Comparison of ENCODE assay signal across 15 cellular contexts in the genomic region with DNA sequence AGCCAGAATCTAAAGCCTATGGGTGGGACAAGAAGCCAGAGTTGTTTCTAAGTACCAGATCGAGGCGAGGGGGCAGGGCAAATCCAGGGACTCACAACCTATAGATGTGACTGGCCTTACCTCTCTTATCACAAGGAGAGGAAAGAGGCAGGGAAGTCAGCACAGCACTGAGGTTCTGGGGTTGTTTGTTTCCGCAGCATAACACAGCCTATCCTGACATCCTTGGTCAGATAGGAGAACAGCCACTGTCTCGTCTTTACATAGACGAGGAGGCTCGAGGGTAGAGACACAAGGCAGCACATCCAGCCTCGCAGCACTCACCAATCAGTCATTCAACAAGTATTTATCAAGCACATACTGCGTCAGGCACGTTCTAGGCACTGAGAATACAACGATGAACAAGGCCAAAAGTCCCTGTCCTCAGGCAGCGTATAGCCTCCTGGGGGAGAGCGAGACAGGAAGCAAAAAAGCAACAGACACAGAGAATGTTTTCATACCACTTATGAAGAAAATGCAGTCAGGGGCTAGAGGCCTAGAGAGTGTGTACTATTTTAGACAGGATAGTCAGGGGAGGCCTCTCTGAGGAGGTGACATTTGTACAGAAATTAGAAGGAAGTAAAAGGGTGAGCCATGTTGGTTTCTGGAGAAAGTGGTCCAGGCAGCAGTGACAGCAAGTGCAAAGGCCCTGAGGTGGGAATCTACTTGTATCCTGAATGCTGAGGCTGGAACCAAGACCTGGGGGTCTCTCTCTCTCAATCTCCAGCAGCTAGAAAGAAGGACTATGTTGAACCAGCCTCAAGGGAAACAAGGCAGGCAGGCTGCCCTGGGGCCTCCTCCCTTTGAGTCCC.
DNase-seq lines count a peak whose midpoint lies in the region; ATAC-seq, FAIRE-seq and TF ChIP-seq lines count a peak whose summit lies in the region.
"Had no signal": no experiment of that assay in that cellular context is flagged by ENCODE, and none has a peak within 500 bp of the region (broad histone marks: within the 10 kb centered on the region; RNA-seq: fewer than 3 reads in every experiment).

No MANE protein-coding gene starts in this region.

- no peak overlapping the region for H3K9ac ChIP-seq in HepG2 (ENCODE audit: insufficient read depth, low read depth, low read length)
- no peak overlapping the region for H3K9ac ChIP-seq in colonic mucosa (ENCODE audit: low read depth in 2 of 2, low read length in 2 of 2)

- H3K36me3 ChIP-seq in HepG2 (replicated peaks in 1 of 2; ENCODE audit: control insufficient read depth in 1 of 2, insufficient read depth in 2 of 2, low read length in 2 of 2) (no peaks in the 10 kb centered on the region), right lobe of liver (no peaks in the 10 kb centered on the region), colonic mucosa (no peaks in the 10 kb centered on the region)
- H3K36me3 ChIP-seq: BE2C had no signal

- no peak for TF ChIP-seq CTCF in HepG2 (CRISPR knock-in tag; IDR thresholded peaks at IDR 0.05)
- TF ChIP-seq CTCF in right lobe of liver (IDR thresholded peaks at IDR 0.05), result no peak
- no peak for TF ChIP-seq CTCF in colonic mucosa (IDR thresholded peaks at IDR 0.05)

- intact Hi-C loops in HepG2 (cut with micrococcal nuclease; ENCODE audit: unreplicated experiment), result no loop called here
- intact Hi-C loops in right lobe of liver (cut with DNase I), result no loop called here
- intact Hi-C loops in colonic mucosa (cut with DNase I), result no loop called here

- 70% methylated on average over 12 of the region's 12 CpGs for WGBS in HepG2 (ENCODE audit: low lambda C conversion rate)
- 94% methylated on average over 10 of the region's 12 CpGs for WGBS in right lobe of liver (ENCODE audit: insufficient coverage, low coverage, low lambda C conversion rate, missing lambda C conversion rate)

- POLR2A ChIA-PET in HepG2 (lab: Yijun Ruan, JAX), result no interaction called here

- no peaks in the 10 kb centered on the region for H3K79me2 ChIP-seq in HepG2 (ENCODE audit: insufficient read depth, low read length)

- DNase-seq in HepG2 (ENCODE audit: low spot score), result no peak
- no peak for DNase-seq in right lobe of liver
- peak; percentile 18 for DNase-seq in colonic mucosa
- DNase-seq in mesenteric fat pad (ENCODE audit: low spot score), result peak; percentile 53
- no peak for DNase-seq in urothelium cell line (ENCODE audit: low spot score)
- no peak for DNase-seq in GM19240 (ENCODE audit: insufficient read length, low spot score)
- DNase-seq: CD8-positive, alpha-beta T cell; GF-D8; HCEC 1CT; NK-92 treated with Interleukin-12 subunit alpha and Interleukin-12 subunit beta, amount 100 ng/mL, for 24 hours; OCI-M1 had no signal

- no peak for TF ChIP-seq EP300 in HepG2 (IDR thresholded peaks at IDR 0.05; ENCODE audit: low read depth in 2 of 2, low read length in 2 of 2)
- no peak for TF ChIP-seq EP300 in HepG2 (CRISPR knock-in tag; IDR thresholded peaks at IDR 0.05; ENCODE audit: borderline replicate concordance)

- H3K27me3 ChIP-seq in HepG2 (ENCODE audit: control insufficient read depth in 1 of 2, insufficient read depth in 2 of 2, low read length in 2 of 2) (peaks cover 6 to 59% of the 10 kb centered on the region in 2 experiments; a peak in 4 of 5 replicates), right lobe of liver (no peaks in the 10 kb centered on the region), colonic mucosa (no peaks in the 10 kb centered on the region)
- H3K27me3 ChIP-seq: BE2C had no signal

- TF ChIP-seq RAD21 in HepG2 (CRISPR knock-in tag; IDR thresholded peaks at IDR 0.05), result no peak

- no peak for ATAC-seq in HepG2
- ATAC-seq in right lobe of liver, result no peak
- no peak for ATAC-seq in GM18861 (IDR thresholded peaks at IDR 0.05; ENCODE audit: unreplicated experiment)
- ATAC-seq in GM21360 (IDR thresholded peaks at IDR 0.05; ENCODE audit: unreplicated experiment), result no peak
- ATAC-seq: CD8-positive, alpha-beta T cell had no signal

- in situ Hi-C loops in HepG2 (cut with HindIII; ENCODE audit: extremely low pct_ligation_motif_present, low pct_unique_long_range_greater_than_20kb), result no loop called here

- no peaks in the 10 kb centered on the region for H4K20me1 ChIP-seq in HepG2 (ENCODE audit: insufficient read depth, low read length)

- H3K9me3 ChIP-seq in HepG2 (ENCODE audit: low read length), result no peaks in the 10 kb centered on the region
- H3K9me3 ChIP-seq in right lobe of liver, result no peaks in the 10 kb centered on the region
- no peaks in the 10 kb centered on the region for H3K9me3 ChIP-seq in colonic mucosa
- H3K9me3 ChIP-seq: BE2C had no signal

- no peak overlapping the region for H2AFZ ChIP-seq in HepG2 (ENCODE audit: low read length)

- no peak overlapping the region for H3K4me2 ChIP-seq in HepG2 (ENCODE audit: low read depth, low read length)

- H3K4me1 ChIP-seq in HepG2 (ENCODE audit: insufficient read depth, low read length) (peaks cover 17% of the 10 kb centered on the region), right lobe of liver (peaks cover 0 to 11% (median 4%) of the 10 kb centered on the region in 4 donors), colonic mucosa (peaks cover 4% of the 10 kb centered on the region)

- FAIRE-seq in HepG2 (lab: Jason Lieb, UNC) (no peak), urothelium cell line (lab: Jason Lieb, UNC) (peak; percentile 71)

- H3K4me3 ChIP-seq in HepG2 (replicated peaks in 1 of 3; ENCODE audit: insufficient read depth in 1 of 3, low read depth in 2 of 3, low read length in 3 of 3) (no peak overlapping the region), right lobe of liver (no peak overlapping the region), colonic mucosa (no peak overlapping the region)

- BruUV-seq in HepG2 (replicated peaks; lab: Mats Ljungman, UMichigan), result no TSS peak

- no peak for TF ChIP-seq POLR2A in HepG2 (IDR thresholded peaks at IDR 0.05; ENCODE audit: insufficient read depth in 1 of 2, low read depth in 2 of 2, low read length in 2 of 2)
- TF ChIP-seq POLR2A in right lobe of liver (IDR thresholded peaks at IDR 0.05), result no peak

- H3K27ac ChIP-seq in HepG2 (ENCODE audit: extremely low read length, insufficient read depth, low read length) (no peak overlapping the region), right lobe of liver (no peak overlapping the region), colonic mucosa (no peak overlapping the region)
- H3K27ac ChIP-seq: RWPE1 had no signal

- CTCF ChIA-PET in HepG2 (lab: Yijun Ruan, JAX; ENCODE audit: low intra/inter-chr PET ratio, low total read pairs), result no interaction called here

TF ChIP-seq in HepG2, 621 proteins besides CTCF, POLR2A, EP300 and RAD21:
- TF ChIP-seq, protein P1, sequence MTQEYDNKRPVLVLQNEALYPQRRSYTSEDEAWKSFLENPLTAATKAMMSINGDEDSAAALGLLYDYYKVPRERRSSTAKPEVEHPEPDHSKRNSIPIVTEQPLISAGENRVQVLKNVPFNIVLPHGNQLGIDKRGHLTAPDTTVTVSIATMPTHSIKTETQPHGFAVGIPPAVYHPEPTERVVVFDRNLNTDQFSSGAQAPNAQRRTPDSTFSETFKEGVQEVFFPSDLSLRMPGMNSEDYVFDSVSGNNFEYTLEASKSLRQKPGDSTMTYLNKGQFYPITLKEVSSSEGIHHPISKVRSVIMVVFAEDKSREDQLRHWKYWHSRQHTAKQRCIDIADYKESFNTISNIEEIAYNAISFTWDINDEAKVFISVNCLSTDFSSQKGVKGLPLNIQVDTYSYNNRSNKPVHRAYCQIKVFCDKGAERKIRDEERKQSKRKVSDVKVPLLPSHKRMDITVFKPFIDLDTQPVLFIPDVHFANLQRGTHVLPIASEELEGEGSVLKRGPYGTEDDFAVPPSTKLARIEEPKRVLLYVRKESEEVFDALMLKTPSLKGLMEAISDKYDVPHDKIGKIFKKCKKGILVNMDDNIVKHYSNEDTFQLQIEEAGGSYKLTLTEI (CRISPR knock-in tag; conservative IDR thresholded peaks at IDR 0.05), result no peak
- TF ChIP-seq ZNF12 (CRISPR knock-in tag; IDR thresholded peaks at IDR 0.05), result peak; percentile 94
- no peak for TF ChIP-seq FOXK2 (IDR thresholded peaks at IDR 0.05)
- no peak for TF ChIP-seq SP4 (CRISPR knock-in tag; IDR thresholded peaks at IDR 0.05)
- TF ChIP-seq ZNF501 (CRISPR knock-in tag; IDR thresholded peaks at IDR 0.05), result 0 out of 2 replicates have a peak, but pooled peaks have one; percentile 14
- TF ChIP-seq XRCC5 (optimal IDR thresholded peaks at IDR 0.05; ENCODE audit: low read length), result no peak
- TF ChIP-seq ZFYVE20 (CRISPR knock-in tag; IDR thresholded peaks at IDR 0.05; ENCODE audit: borderline replicate concordance, low read depth), result no peak
- TF ChIP-seq MIXL1 (CRISPR knock-in tag; IDR thresholded peaks at IDR 0.05), result no peak
- no peak for TF ChIP-seq ZMAT3 (CRISPR knock-in tag; conservative IDR thresholded peaks at IDR 0.05)
- TF ChIP-seq, protein P2, sequence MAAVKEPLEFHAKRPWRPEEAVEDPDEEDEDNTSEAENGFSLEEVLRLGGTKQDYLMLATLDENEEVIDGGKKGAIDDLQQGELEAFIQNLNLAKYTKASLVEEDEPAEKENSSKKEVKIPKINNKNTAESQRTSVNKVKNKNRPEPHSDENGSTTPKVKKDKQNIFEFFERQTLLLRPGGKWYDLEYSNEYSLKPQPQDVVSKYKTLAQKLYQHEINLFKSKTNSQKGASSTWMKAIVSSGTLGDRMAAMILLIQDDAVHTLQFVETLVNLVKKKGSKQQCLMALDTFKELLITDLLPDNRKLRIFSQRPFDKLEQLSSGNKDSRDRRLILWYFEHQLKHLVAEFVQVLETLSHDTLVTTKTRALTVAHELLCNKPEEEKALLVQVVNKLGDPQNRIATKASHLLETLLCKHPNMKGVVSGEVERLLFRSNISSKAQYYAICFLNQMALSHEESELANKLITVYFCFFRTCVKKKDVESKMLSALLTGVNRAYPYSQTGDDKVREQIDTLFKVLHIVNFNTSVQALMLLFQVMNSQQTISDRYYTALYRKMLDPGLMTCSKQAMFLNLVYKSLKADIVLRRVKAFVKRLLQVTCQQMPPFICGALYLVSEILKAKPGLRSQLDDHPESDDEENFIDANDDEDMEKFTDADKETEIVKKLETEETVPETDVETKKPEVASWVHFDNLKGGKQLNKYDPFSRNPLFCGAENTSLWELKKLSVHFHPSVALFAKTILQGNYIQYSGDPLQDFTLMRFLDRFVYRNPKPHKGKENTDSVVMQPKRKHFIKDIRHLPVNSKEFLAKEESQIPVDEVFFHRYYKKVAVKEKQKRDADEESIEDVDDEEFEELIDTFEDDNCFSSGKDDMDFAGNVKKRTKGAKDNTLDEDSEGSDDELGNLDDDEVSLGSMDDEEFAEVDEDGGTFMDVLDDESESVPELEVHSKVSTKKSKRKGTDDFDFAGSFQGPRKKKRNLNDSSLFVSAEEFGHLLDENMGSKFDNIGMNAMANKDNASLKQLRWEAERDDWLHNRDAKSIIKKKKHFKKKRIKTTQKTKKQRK (IDR thresholded peaks at IDR 0.05; ENCODE audit: low read length), result no peak
- TF ChIP-seq SIN3B (IDR thresholded peaks at IDR 0.05; ENCODE audit: low read length), result no peak
- TF ChIP-seq ZNF703 (CRISPR knock-in tag; IDR thresholded peaks at IDR 0.05; ENCODE audit: borderline replicate concordance), result no peak
- TF ChIP-seq ZNF230 (CRISPR knock-in tag; IDR thresholded peaks at IDR 0.05), result no peak

Comparison
In these comparisons a context has a peak if more than half of its experiments do, and no peak if none do; other contexts are left out.
1. DNase-seq: peak in colonic mucosa (single experiment) and mesenteric fat pad (single experiment); none in HepG2 (single experiment), right lobe of liver (0 of 3), urothelium cell line (single experiment) and GM19240 (single experiment).